ENCODE assay signal across 8 cellular contexts in genomic region chr2:30979822-30980245, GRCh38.
DNase-seq lines count a peak whose midpoint lies in the region; ATAC-seq, FAIRE-seq and TF ChIP-seq lines count a peak whose summit lies in the region.

No MANE protein-coding gene starts in this region.

- intact Hi-C loops in Right ventricle myocardium superior (cut with DNase I) = no loop called here
- intact Hi-C loops in cardiac septum (cut with DNase I) = loop anchor here (5.0 to 10.0 kb wide), 3 partner anchors 43 to 355 kb away; partner anchors contain the start of gene GALNT14

- FAIRE-seq in urothelium cell line (lab: Jason Lieb, UNC) = peak; percentile 88

- H3K9me2 ChIP-seq in hepatocyte (replicated peaks; ENCODE audit: insufficient read depth) = no peaks in the 10 kb centered on the region

- no peak overlapping the region for H2AFZ ChIP-seq in hepatocyte

- H4K20me1 ChIP-seq in hepatocyte (ENCODE audit: insufficient read depth, poor library complexity, severe bottlenecking) = no peaks in the 10 kb centered on the region

- H3K36me3 ChIP-seq in hepatocyte (replicated peaks; ENCODE audit: insufficient read depth, low read depth) = no peaks in the 10 kb centered on the region

- no peak for DNase-seq in Right ventricle myocardium superior
- DNase-seq in cardiac septum (ENCODE audit: low spot score) = no peak
- DNase-seq in amniotic stem cell (lab: John Stamatoyannopoulos, UW) = peak; percentile 79
- peak; percentile 71 for DNase-seq in hepatocyte (ENCODE audit: low spot score)
- DNase-seq in urothelium cell line (ENCODE audit: low spot score) = peak; percentile 88
- no peak for DNase-seq in NCI-H146 treated with DMSO at 0.1 percent for 48 hours (lab: John Stamatoyannopoulos, UW; ENCODE audit: unreplicated experiment)

- H3K27me3 ChIP-seq in hepatocyte = peaks cover 2% of the 10 kb centered on the region

- 70% methylated on average over 6 of the region's 6 CpGs for WGBS in hepatocyte (ENCODE audit: low lambda C conversion rate, missing lambda C conversion rate)

- no peak overlapping the region for H3K4me3 ChIP-seq in hepatocyte

- H3K4me1 ChIP-seq in hepatocyte (ENCODE audit: insufficient read depth) = peaks cover 7% of the 10 kb centered on the region

- H3K27ac ChIP-seq in hepatocyte = no peak overlapping the region

- H3K4me2 ChIP-seq in hepatocyte = no peak overlapping the region

- no peaks in the 10 kb centered on the region for H3K79me2 ChIP-seq in hepatocyte

- H3K9me3 ChIP-seq in hepatocyte (ENCODE audit: low read depth) = no peaks in the 10 kb centered on the region

- ATAC-seq in Right ventricle myocardium superior (ENCODE audit: poor library complexity) = peak; percentile 42
- no peak for ATAC-seq in HG02763 (IDR thresholded peaks at IDR 0.05; ENCODE audit: unreplicated experiment)
- ATAC-seq in GM21447 (IDR thresholded peaks at IDR 0.05; ENCODE audit: unreplicated experiment) = no peak

- TF ChIP-seq CTCF in hepatocyte (IDR thresholded peaks at IDR 0.05; ENCODE audit: poor library complexity) = peak; percentile 20

Comparison
In these comparisons a context has a peak if more than half of its experiments do, and no peak if none do; other contexts are left out.
1. DNase-seq: peak in amniotic stem cell (single experiment), hepatocyte (single experiment) and urothelium cell line (single experiment); none in Right ventricle myocardium superior (single experiment), cardiac septum (single experiment) and NCI-H146 treated with DMSO at 0.1 percent for 48 hours (single experiment).